Comparison of ENCODE assay signal across 1 cellular context in the genomic region with DNA sequence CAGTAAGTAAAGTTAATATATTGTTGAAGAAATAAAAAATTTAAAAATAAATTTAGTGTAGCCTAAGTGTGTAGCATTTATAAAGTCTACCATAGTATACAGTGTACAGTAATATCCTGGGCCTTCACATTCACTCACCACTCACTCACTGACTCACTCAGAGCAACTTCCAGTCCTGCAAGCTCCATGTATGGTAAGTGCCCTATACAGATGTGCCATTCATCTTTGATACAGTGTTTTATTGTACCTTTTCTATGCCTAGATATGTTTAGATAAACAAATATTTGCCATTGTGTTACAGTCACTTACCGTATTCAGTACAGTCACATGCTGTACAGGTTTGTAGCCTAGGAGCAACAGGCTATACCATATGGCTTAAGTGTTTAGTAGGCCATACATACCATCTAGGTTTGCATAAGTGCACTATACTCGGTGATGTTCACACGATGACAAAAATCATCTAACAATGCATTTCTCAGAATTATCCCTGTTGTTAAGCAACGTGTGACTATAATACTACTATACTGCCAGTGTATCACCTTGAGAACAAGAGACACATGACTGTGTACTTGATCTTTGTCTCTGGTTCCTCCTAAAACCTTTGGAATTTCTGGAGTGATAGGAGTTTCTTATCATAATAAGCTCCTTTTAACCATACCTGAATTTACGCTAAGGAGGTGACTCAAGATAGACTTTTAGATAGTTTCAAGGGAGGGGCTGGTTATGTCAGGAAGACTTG.
TF ChIP-seq lines count a peak whose summit lies in the region.

No MANE protein-coding gene starts in this region.

TF ChIP-seq in endothelial cell of umbilical vein, 7 proteins besides CTCF, POLR2A, EP300 and RAD21:
- TF ChIP-seq FOS (IDR thresholded peaks at IDR 0.05; ENCODE audit: borderline replicate concordance, insufficient read depth, low read length) (peak; percentile 22), JUN (IDR thresholded peaks at IDR 0.05; ENCODE audit: borderline replicate concordance, insufficient read depth, insufficient read length, low read depth) (no peak)
